In the genomic region with DNA sequence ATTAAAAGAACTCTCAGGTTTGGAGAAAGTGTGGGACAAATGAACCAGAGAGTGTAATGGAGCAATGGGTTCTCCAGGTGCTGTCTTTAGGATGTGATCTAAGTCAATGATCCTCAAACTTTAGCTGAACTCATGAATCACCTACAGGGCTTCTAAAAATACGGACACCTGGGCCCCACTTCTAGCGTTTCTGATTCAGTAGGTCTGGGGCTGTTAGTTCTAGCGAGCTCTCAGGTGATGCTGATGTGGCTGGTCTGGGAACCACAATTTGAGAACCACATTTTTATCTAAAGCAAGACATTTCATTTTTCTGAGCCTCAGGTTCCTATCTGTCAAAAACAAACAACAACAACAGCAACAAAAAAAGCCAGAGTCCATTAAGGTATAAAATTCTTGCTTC, we compare ENCODE assay signal across 18 cellular contexts.
DNase-seq lines count a peak whose midpoint lies in the region; TF ChIP-seq lines count a peak whose summit lies in the region.
"Had no signal": no experiment of that assay in that cellular context is flagged by ENCODE, and none has a peak within 500 bp of the region (broad histone marks: within the 10 kb centered on the region; RNA-seq: fewer than 3 reads in every experiment).

No MANE protein-coding gene starts in this region.

- H3K4me3 ChIP-seq in MM.1S (ENCODE audit: low read length), result no peak overlapping the region
- H3K4me3 ChIP-seq: K562, Peyer's patch, SK-N-MC had no signal

- no peaks in the 10 kb centered on the region for H3K9me3 ChIP-seq in MM.1S (replicated peaks; ENCODE audit: insufficient read depth, low read length)
- H3K9me3 ChIP-seq: Peyer's patch had no signal

- peak overlapping the region; percentile 4; the same call in 1 of the 2 replicates for H3K4me2 ChIP-seq in MM.1S (ENCODE audit: low read depth, low read length)

- H3K36me3 ChIP-seq in MM.1S (replicated peaks; ENCODE audit: insufficient read depth, low read length), result no peaks in the 10 kb centered on the region
- H3K36me3 ChIP-seq: Peyer's patch had no signal

- H4K20me1 ChIP-seq in MM.1S (ENCODE audit: insufficient read depth, low read length), result no peaks in the 10 kb centered on the region

- TF ChIP-seq CTCF in C4-2B (conservative IDR thresholded peaks at IDR 0.05) (no peak), MM.1S (IDR thresholded peaks at IDR 0.05; ENCODE audit: low read length) (no peak)

- no peaks in the 10 kb centered on the region for H3K27me3 ChIP-seq in MM.1S (replicated peaks; ENCODE audit: insufficient read depth, low read length)
- H3K27me3 ChIP-seq: Peyer's patch had no signal

- H3K9me2 ChIP-seq in MM.1S (replicated peaks; ENCODE audit: insufficient read depth, low read length), result no peaks in the 10 kb centered on the region

- H3K27ac ChIP-seq in C4-2B, result peak overlapping the region; percentile 31; the same call in 1 of the 2 replicates
- no peak overlapping the region for H3K27ac ChIP-seq in MM.1S (ENCODE audit: low read length)
- H3K27ac ChIP-seq: Peyer's patch, SK-N-MC had no signal

- peaks cover 20% of the 10 kb centered on the region; the same call in 1 of the 2 replicates for H3K4me1 ChIP-seq in MM.1S (ENCODE audit: low read length)
- H3K4me1 ChIP-seq: Peyer's patch had no signal

- H3K79me2 ChIP-seq in MM.1S (ENCODE audit: low read length), result no peaks in the 10 kb centered on the region

- H2AFZ ChIP-seq in MM.1S (ENCODE audit: low read length), result no peak overlapping the region

- H3K9ac ChIP-seq in MM.1S (ENCODE audit: low read length), result no peak overlapping the region

- DNase-seq in NCI-H146 (lab: John Stamatoyannopoulos, UW), result peak; percentile 21
- no peak for DNase-seq in NCI-H146 treated with DMSO at 0.1 percent for 48 hours (lab: John Stamatoyannopoulos, UW; ENCODE audit: unreplicated experiment)
- peak; percentile 66 for DNase-seq in MM.1S
- peak; percentile 35 for DNase-seq in NCI-H748 treated with DMSO at 0.1 percent for 48 hours (lab: John Stamatoyannopoulos, UW)
- no peak for DNase-seq in GM19240 (ENCODE audit: insufficient read length, low spot score)
- no peak for DNase-seq in SW480 (ENCODE audit: low spot score)
- DNase-seq: Calu3; CD8-positive, alpha-beta memory T cell; NCI-H1694 treated with DMSO at 0.1 percent for 48 hours; NCI-H446 treated with DMSO at 0.1 percent for 48 hours; NCI-H774; OCI-M1; Peyer's patch; SHP77 treated with DMSO at 0.1 percent for 48 hours; T-helper 9 cell had no signal

- H3F3A ChIP-seq in MM.1S (ENCODE audit: insufficient read depth, low read length), result no peaks in the 10 kb centered on the region

Comparison
In these comparisons a context has a peak if more than half of its experiments do, and no peak if none do; other contexts are left out.
1. DNase-seq: peak in NCI-H146 (single experiment), MM.1S (single experiment) and NCI-H748 treated with DMSO at 0.1 percent for 48 hours (single experiment); none in NCI-H146 treated with DMSO at 0.1 percent for 48 hours (single experiment), GM19240 (single experiment) and SW480 (single experiment).